In genomic region chr17:2936771-2937321, GRCh38 we compare ENCODE assay signal across 21 cellular contexts.
DNase-seq lines count a peak whose midpoint lies in the region; ATAC-seq lines count a peak whose summit lies in the region.
"Had no signal": no experiment of that assay in that cellular context is flagged by ENCODE, and none has a peak within 500 bp of the region (broad histone marks: within the 10 kb centered on the region; RNA-seq: fewer than 3 reads in every experiment).

No MANE protein-coding gene starts in this region.

- no peaks in the 10 kb centered on the region for H3K9me3 ChIP-seq in BLaER1 treated with 17β-estradiol and CSF1 and Interleukin-3, amounts not matched to agents 10 nM and 100 nM (replicated peaks in 1 of 11)
- H3K9me3 ChIP-seq: Caco-2, MG63 had no signal

- DNase-seq in NCI-H774 (lab: John Stamatoyannopoulos, UW): peak; percentile 0
- DNase-seq in effector memory CD8-positive, alpha-beta T cell: no peak
- DNase-seq in stimulated activated effector memory CD8-positive, alpha-beta T cell treated with anti-CD3 and anti-CD28 coated beads, Interleukin-12 subunit alpha, Interleukin-12 subunit beta, amount 100 ng/mL, for 72 hours (ENCODE audit: low spot score in 2 of 2): no peak
- DNase-seq: ACHN; Caco-2; CD4-positive, CD25-positive, alpha-beta regulatory T cell; H9; Kasumi-1; MG63; NCI-H1048; NCI-H1436; NCI-H2029 treated with DMSO at 0.1 percent for 48 hours; NCI-H2171; NCI-H526 treated with DMSO at 0.1 percent for 48 hours; NK-92 treated with Interleukin-12 subunit alpha and Interleukin-12 subunit beta, amount 100 ng/mL, for 24 hours; SHP77 treated with DMSO at 0.1 percent for 48 hours had no signal

- H3K9me3 Mint-ChIP-seq in effector memory CD8-positive, alpha-beta T cell: no peaks in the 10 kb centered on the region
- no peaks in the 10 kb centered on the region for H3K9me3 Mint-ChIP-seq in stimulated activated effector memory CD8-positive, alpha-beta T cell treated with anti-CD3 and anti-CD28 coated beads, Interleukin-12 subunit alpha, Interleukin-12 subunit beta, amount 100 ng/mL, for 72 hours
- H3K9me3 Mint-ChIP-seq: CD4-positive, CD25-positive, alpha-beta regulatory T cell; H9; IgD-negative memory B cell had no signal

- H3K36me3 Mint-ChIP-seq in effector memory CD8-positive, alpha-beta T cell (ENCODE audit: insufficient read depth): peaks cover 31% of the 10 kb centered on the region
- H3K36me3 Mint-ChIP-seq in stimulated activated effector memory CD8-positive, alpha-beta T cell treated with anti-CD3 and anti-CD28 coated beads, Interleukin-12 subunit alpha, Interleukin-12 subunit beta, amount 100 ng/mL, for 72 hours: peaks cover 6% of the 10 kb centered on the region

- peaks cover 0 to 39% (median 15%) of the 10 kb centered on the region in 11 experiments; a peak in 13 of 22 replicates for H3K36me3 ChIP-seq in BLaER1 treated with 17β-estradiol and CSF1 and Interleukin-3, amounts not matched to agents 10 nM and 100 nM
- H3K36me3 ChIP-seq: MG63 had no signal

- H3K9ac ChIP-seq in BLaER1 treated with 17β-estradiol and CSF1 and Interleukin-3, amounts not matched to agents 10 nM and 100 nM: peak overlapping the region in 6 of 11 experiments; percentile 23 to 63 (median 51); a peak in 6 of 22 replicates

- peaks cover 36 to 39% of the 10 kb centered on the region in 2 donors for H3K4me1 Mint-ChIP-seq in effector memory CD8-positive, alpha-beta T cell (ENCODE audit: low read depth in 2 of 2)
- peaks cover 30% of the 10 kb centered on the region for H3K4me1 Mint-ChIP-seq in stimulated activated effector memory CD8-positive, alpha-beta T cell treated with anti-CD3 and anti-CD28 coated beads, Interleukin-12 subunit alpha, Interleukin-12 subunit beta, amount 100 ng/mL, for 72 hours

- H4K20me1 ChIP-seq in BLaER1 treated with 17β-estradiol and CSF1 and Interleukin-3, amounts not matched to agents 10 nM and 100 nM: peaks cover 33 to 92% (median 74%) of the 10 kb centered on the region in 11 experiments

- H3K27me3 Mint-ChIP-seq in effector memory CD8-positive, alpha-beta T cell: no peaks in the 10 kb centered on the region
- H3K27me3 Mint-ChIP-seq: CD4-positive, CD25-positive, alpha-beta regulatory T cell had no signal

- H3K4me1 ChIP-seq in BLaER1 treated with 17β-estradiol and CSF1 and Interleukin-3, amounts not matched to agents 10 nM and 100 nM: peaks cover 36 to 94% (median 86%) of the 10 kb centered on the region in 10 experiments
- H3K4me1 ChIP-seq: Caco-2 had no signal

- H3K27ac ChIP-seq in BLaER1 treated with 17β-estradiol and CSF1 and Interleukin-3, amounts not matched to agents 10 nM and 100 nM: peak overlapping the region in 7 of 11 experiments; percentile 55 to 70 (median 65); a peak in 13 of 22 replicates

- peak overlapping the region in 10 of 11 experiments; percentile 49 to 91 (median 77); a peak in 19 of 22 replicates for H3K4me2 ChIP-seq in BLaER1 treated with 17β-estradiol and CSF1 and Interleukin-3, amounts not matched to agents 10 nM and 100 nM

- H3K27me3 ChIP-seq in BLaER1 treated with 17β-estradiol and CSF1 and Interleukin-3, amounts not matched to agents 10 nM and 100 nM: peaks cover 0 to 18% (median 0%) of the 10 kb centered on the region in 11 experiments; a peak in 4 of 22 replicates
- H3K27me3 ChIP-seq: MG63 had no signal

- no peak overlapping the region for H3K4me3 Mint-ChIP-seq in effector memory CD8-positive, alpha-beta T cell
- H3K4me3 Mint-ChIP-seq in stimulated activated effector memory CD8-positive, alpha-beta T cell treated with anti-CD3 and anti-CD28 coated beads, Interleukin-12 subunit alpha, Interleukin-12 subunit beta, amount 100 ng/mL, for 72 hours: no peak overlapping the region
- H3K4me3 Mint-ChIP-seq: CD4-positive, CD25-positive, alpha-beta regulatory T cell; H9 had no signal

- peak overlapping the region; percentile 67 to 92 for H3K27ac Mint-ChIP-seq in effector memory CD8-positive, alpha-beta T cell
- peak overlapping the region; percentile 69 for H3K27ac Mint-ChIP-seq in stimulated activated effector memory CD8-positive, alpha-beta T cell treated with anti-CD3 and anti-CD28 coated beads, Interleukin-12 subunit alpha, Interleukin-12 subunit beta, amount 100 ng/mL, for 72 hours
- H3K27ac Mint-ChIP-seq: IgD-negative memory B cell had no signal

- H3K4me3 ChIP-seq in BLaER1 treated with 17β-estradiol and CSF1 and Interleukin-3, amounts not matched to agents 10 nM and 100 nM: no peak overlapping the region
- H3K4me3 ChIP-seq: MG63 had no signal

- no peak for ATAC-seq in effector memory CD8-positive, alpha-beta T cell (replicated peaks)
- ATAC-seq in stimulated activated effector memory CD8-positive, alpha-beta T cell treated with anti-CD3 and anti-CD28 coated beads, Interleukin-12 subunit alpha, Interleukin-12 subunit beta, amount 100 ng/mL, for 72 hours: no peak
- ATAC-seq in GM18909 (IDR thresholded peaks at IDR 0.05; ENCODE audit: poor library complexity, unreplicated experiment) (no peak), HG03354 (IDR thresholded peaks at IDR 0.05; ENCODE audit: poor library complexity, severe bottlenecking, unreplicated experiment) (no peak), HG03135 (IDR thresholded peaks at IDR 0.05; ENCODE audit: unreplicated experiment) (no peak)
